In the genomic region with DNA sequence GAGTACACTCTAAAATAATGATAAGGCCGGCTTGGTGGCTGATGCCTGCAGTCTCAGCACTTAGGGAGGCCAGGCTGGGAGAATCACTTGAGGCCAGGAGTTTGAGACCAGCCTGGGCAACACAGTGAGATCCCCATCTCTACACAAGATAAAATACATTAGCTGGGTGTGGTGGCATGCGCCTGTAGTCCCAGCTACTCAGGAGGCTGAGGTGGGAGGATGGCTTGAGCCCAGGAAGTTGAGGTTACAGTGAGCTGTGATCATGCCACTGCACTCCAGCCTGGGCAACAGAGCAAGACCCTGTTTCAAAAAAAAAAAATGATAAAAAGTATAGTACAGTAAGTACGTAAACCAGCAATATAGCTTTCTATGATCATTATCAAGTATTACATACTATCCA, we compare ENCODE assay signal across 1 cellular context. TPM values are rescaled to one million over a fixed set of nuclear protein-coding genes. Genes with fewer than 3 reads are reported as not detected.
"Had no signal": no experiment of that assay in that cellular context is flagged by ENCODE, and none has a peak within 500 bp of the region (broad histone marks: within the 10 kb centered on the region; RNA-seq: fewer than 3 reads in every experiment).

No MANE protein-coding gene starts in this region.

RNA-seq across cellular contexts. Expression of a gene that starts 38.0 kb away (rescaled TPM):
- total RNA-seq: G401 had no signal
